8 cellular contexts compared by ENCODE assay signal in the genomic region with DNA sequence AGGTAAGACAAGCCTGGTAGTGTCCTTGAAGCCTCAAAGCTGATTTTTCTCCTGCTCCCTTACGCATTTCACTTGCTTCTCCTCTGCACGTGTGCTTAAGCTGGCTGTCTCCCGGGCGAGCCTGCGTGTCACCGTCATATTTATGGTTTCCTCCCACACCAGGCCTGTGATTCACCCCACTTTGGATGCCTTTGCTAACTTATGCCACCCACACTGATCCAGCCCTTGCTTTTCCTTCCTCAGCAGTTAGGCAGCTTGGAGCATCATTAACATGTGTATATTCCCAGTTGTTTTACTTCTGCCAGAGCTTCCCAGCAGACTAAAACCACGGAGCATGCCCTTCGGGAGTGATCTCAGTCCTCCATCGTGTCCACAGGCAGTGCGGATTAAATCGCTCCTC. TPM values are rescaled to one million over a fixed set of nuclear protein-coding genes. Genes with fewer than 3 reads are reported as not detected.
DNase-seq lines count a peak whose midpoint lies in the region; ATAC-seq, FAIRE-seq and TF ChIP-seq lines count a peak whose summit lies in the region.

No MANE protein-coding gene starts in this region.

- H2BK120ac ChIP-seq in mesendoderm (ENCODE audit: low read depth, low read length), result no peak overlapping the region

- H3K36me3 ChIP-seq in DND-41 (ENCODE audit: insufficient read depth, low read length), result peaks cover 4% of the 10 kb centered on the region; the same call in 1 of the 2 replicates
- H3K36me3 ChIP-seq in astrocyte (ENCODE audit: insufficient read depth, low read length), result no peaks in the 10 kb centered on the region
- no peaks in the 10 kb centered on the region for H3K36me3 ChIP-seq in mesendoderm (ENCODE audit: control insufficient read depth, insufficient read depth, low read length)

- peaks cover 2% of the 10 kb centered on the region for H3K9me3 Mint-ChIP-seq in astrocyte (ENCODE audit: unreplicated experiment)

- WGBS in mesendoderm (ENCODE audit: extremely low coverage, insufficient coverage, low lambda C conversion rate), result no CpG with 5 or more reads among the region's 11 CpGs

- no peak overlapping the region for H2BK5ac ChIP-seq in mesendoderm (ENCODE audit: low read length)

- no peak overlapping the region for H4K8ac ChIP-seq in mesendoderm (ENCODE audit: low read depth, low read length)

- no peak overlapping the region for H2AFZ ChIP-seq in DND-41 (ENCODE audit: low read depth, low read length)
- H2AFZ ChIP-seq in astrocyte (ENCODE audit: low read depth, low read length), result no peak overlapping the region

- H3K27me3 Mint-ChIP-seq in astrocyte (ENCODE audit: low read depth, unreplicated experiment), result no peaks in the 10 kb centered on the region

- no peak overlapping the region for H3K18ac ChIP-seq in mesendoderm (ENCODE audit: low read length)

- peaks cover 45% of the 10 kb centered on the region for H3K4me1 Mint-ChIP-seq in astrocyte (ENCODE audit: low read depth, unreplicated experiment)

- peaks cover 60% of the 10 kb centered on the region for H3K79me2 ChIP-seq in DND-41 (ENCODE audit: insufficient read depth, low read length)
- peaks cover 32% of the 10 kb centered on the region for H3K79me2 ChIP-seq in astrocyte (ENCODE audit: insufficient read depth, low read length)
- no peaks in the 10 kb centered on the region for H3K79me2 ChIP-seq in mesendoderm (ENCODE audit: control insufficient read depth, insufficient read depth, low read length)

- FAIRE-seq in astrocyte (lab: Jason Lieb, UNC), result peak; percentile 17

- no peaks in the 10 kb centered on the region for H3K79me1 ChIP-seq in mesendoderm (ENCODE audit: low read length)

- ATAC-seq in DND-41 (ENCODE audit: insufficient read depth, low read depth) (no peak), SK-N-SH treated with all-trans-retinoic acid at 6 μM for 48 hours (peak; percentile 80), left colon (no peak), HG02678 (IDR thresholded peaks at IDR 0.05; ENCODE audit: unreplicated experiment) (no peak)

- H3K36me3 Mint-ChIP-seq in astrocyte (ENCODE audit: low read depth, unreplicated experiment), result peaks cover 10% of the 10 kb centered on the region

- TF ChIP-seq CTCF in DND-41 (IDR thresholded peaks at IDR 0.05; ENCODE audit: borderline replicate concordance, extremely low read depth, low read length, poor library complexity, severe bottlenecking) (no peak), astrocyte (IDR thresholded peaks at IDR 0.05; ENCODE audit: insufficient read depth, low read depth, low read length) (no peak)

- no peaks in the 10 kb centered on the region for H3K27me3 ChIP-seq in DND-41 (ENCODE audit: insufficient read depth, low read length, poor library complexity)
- no peaks in the 10 kb centered on the region for H3K27me3 ChIP-seq in astrocyte (ENCODE audit: insufficient read depth, low read length)
- no peaks in the 10 kb centered on the region for H3K27me3 ChIP-seq in mesendoderm (ENCODE audit: insufficient read depth, low read length, poor library complexity)

- H3K9me3 ChIP-seq in DND-41 (ENCODE audit: insufficient read depth, low read length, severe bottlenecking) (peaks cover 6% of the 10 kb centered on the region), astrocyte (ENCODE audit: insufficient read depth, low read depth, low read length) (no peaks in the 10 kb centered on the region)

- DNase-seq in DND-41 (no peak), astrocyte (ENCODE audit: low read depth) (peak; percentile 98), left colon (peak; percentile 36 to 57), mesendoderm (no peak), germinal center (ENCODE audit: low spot score) (no peak)
- DNase-seq in stimulated activated CD4-positive, alpha-beta T cell treated with anti-CD3 and anti-CD28 coated beads, Interleukin-4, amount 100 ng/mL, for 4 hours, result peak; percentile 54 to 77

- no peak overlapping the region for H2AK5ac ChIP-seq in mesendoderm (ENCODE audit: low read length)

- H3K4me2 ChIP-seq in DND-41 (ENCODE audit: insufficient read depth, low read length), result peak overlapping the region; percentile 94
- peak overlapping the region; percentile 96 for H3K4me2 ChIP-seq in astrocyte (ENCODE audit: low read length)
- H3K4me2 ChIP-seq in mesendoderm (ENCODE audit: low read length), result no peak overlapping the region

- H3K4me3 ChIP-seq in DND-41 (ENCODE audit: low read depth in 1 of 2, low read length in 2 of 2) (peak overlapping the region in 1 of 2 experiments; percentile 87; a peak in 1 of 4 replicates), astrocyte (ENCODE audit: insufficient read depth, low read depth, low read length) (peak overlapping the region; percentile 76), mesendoderm (ENCODE audit: low read length) (no peak overlapping the region)

- no peak overlapping the region for H2BK15ac ChIP-seq in mesendoderm (replicated peaks; ENCODE audit: low read depth)

- H4K20me1 ChIP-seq in DND-41 (ENCODE audit: insufficient read depth, low read length), result no peaks in the 10 kb centered on the region; the same call in 1 of the 2 replicates
- H4K20me1 ChIP-seq in astrocyte (ENCODE audit: insufficient read depth, low read length), result peaks cover 19% of the 10 kb centered on the region

- no peak overlapping the region for H3K4ac ChIP-seq in mesendoderm (ENCODE audit: low read depth, low read length)

- H4K5ac ChIP-seq in mesendoderm (ENCODE audit: low read length), result no peak overlapping the region

- H3K4me1 ChIP-seq in DND-41 (ENCODE audit: insufficient read depth, low read length), result peaks cover 51% of the 10 kb centered on the region
- H3K4me1 ChIP-seq in astrocyte (ENCODE audit: insufficient read depth, low read length), result peaks cover 44% of the 10 kb centered on the region
- no peaks in the 10 kb centered on the region for H3K4me1 ChIP-seq in mesendoderm (ENCODE audit: control insufficient read depth, low read depth, low read length)

- intact Hi-C loops in left colon (cut with DNase I, micrococcal nuclease), result loop anchor here in 1 of 2 donors (5.0 kb wide), 2 partner anchors 59 to 151 kb away; no protein-coding TSS in a partner anchor

- peak overlapping the region; percentile 76; the same call in 1 of the 2 replicates for H3K9ac ChIP-seq in DND-41 (ENCODE audit: low read depth, low read length)
- peak overlapping the region; percentile 76 for H3K9ac ChIP-seq in astrocyte (ENCODE audit: low read length)
- no peak overlapping the region for H3K9ac ChIP-seq in mesendoderm (ENCODE audit: low read length)

- no peak overlapping the region for H3K23ac ChIP-seq in mesendoderm (ENCODE audit: low read length)

- no peak overlapping the region for H3K56ac ChIP-seq in mesendoderm (ENCODE audit: low read length)

- no peak overlapping the region; the same call in 1 of the 2 replicates for H3K27ac ChIP-seq in DND-41 (ENCODE audit: low read length)
- peak overlapping the region; percentile 43 for H3K27ac ChIP-seq in astrocyte (ENCODE audit: low read depth, low read length)
- H3K27ac ChIP-seq in mesendoderm (ENCODE audit: low read depth, low read length), result no peak overlapping the region

- H3K4me3 Mint-ChIP-seq in astrocyte (ENCODE audit: unreplicated experiment), result peak overlapping the region; percentile 91

- H3K27ac Mint-ChIP-seq in astrocyte (ENCODE audit: unreplicated experiment), result peak overlapping the region; percentile 77

TF ChIP-seq in SK-N-SH treated with all-trans-retinoic acid at 6 μM for 48 hours, 23 proteins besides CTCF, POLR2A, EP300 and RAD21:
- TF ChIP-seq ZNF8 (CRISPR knock-in tag; IDR thresholded peaks at IDR 0.05) (no peak), TOX (CRISPR knock-in tag; IDR thresholded peaks at IDR 0.05; ENCODE audit: borderline replicate concordance) (no peak), SNAI2 (CRISPR knock-in tag; IDR thresholded peaks at IDR 0.05) (0 out of 2 replicates have a peak, but pooled peaks have one; percentile 31), ZFP3 (CRISPR knock-in tag; IDR thresholded peaks at IDR 0.05) (no peak), PPARA (CRISPR knock-in tag; IDR thresholded peaks at IDR 0.05; ENCODE audit: borderline replicate concordance) (no peak)

RNA-seq across cellular contexts. Expression of a gene that starts 2.2 kb away (rescaled TPM):
- total RNA-seq in astrocyte (20.0 and 28.2 TPM in 2 replicates), left colon (1 to 10 TPM; 2.9 to 8.7 TPM)
- 1.3 TPM for polyA plus RNA-seq in mesendoderm (2013, experiment 1 of 2)
- 0.92 TPM for polyA plus RNA-seq in mesendoderm (2013, experiment 2 of 2)

Comparison
In these comparisons a context has a peak if more than half of its experiments do, and no peak if none do; other contexts are left out.
1. DNase-seq: peak in astrocyte (single experiment), left colon (2 of 2) and stimulated activated CD4-positive, alpha-beta T cell treated with anti-CD3 and anti-CD28 coated beads, Interleukin-4, amount 100 ng/mL, for 4 hours (2 of 2); none in DND-41 (single experiment), mesendoderm (single experiment) and germinal center (single experiment).